ENCODE assay signal across 9 cellular contexts in the genomic region with DNA sequence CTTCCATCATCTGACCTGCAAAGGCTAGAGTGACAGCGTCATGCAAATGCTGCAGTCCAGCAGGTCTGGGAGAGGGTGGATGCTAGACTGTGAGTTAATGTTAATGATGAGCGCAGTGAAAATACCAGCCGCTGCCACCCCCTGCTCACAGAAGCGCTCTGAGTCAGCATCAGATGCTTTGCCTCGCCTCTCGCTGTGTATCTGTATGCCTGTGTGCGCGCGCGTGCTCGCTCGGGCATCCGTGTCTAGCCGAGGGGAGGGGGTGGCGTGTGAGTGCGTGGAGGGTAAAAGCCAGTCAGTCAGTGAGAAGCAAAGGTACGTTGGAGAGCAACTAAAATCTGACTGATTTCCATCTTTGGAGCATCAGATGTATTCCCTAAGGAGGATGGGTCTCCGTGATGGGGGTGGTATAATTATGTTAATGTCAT.
A peak's percentile ranks its signal among the peaks of the same experiment; 100 is the strongest.
DNase-seq lines count a peak whose midpoint lies in the region; ATAC-seq and TF ChIP-seq lines count a peak whose summit lies in the region.
"Had no signal": no experiment of that assay in that cellular context is flagged by ENCODE, and none has a peak within 500 bp of the region (broad histone marks: within the 10 kb centered on the region; RNA-seq: fewer than 3 reads in every experiment).

No MANE protein-coding gene starts in this region.

- H3K4me1 ChIP-seq in hepatocyte (ENCODE audit: insufficient read depth): peaks cover 9% of the 10 kb centered on the region

- H3K27me3 ChIP-seq in hepatocyte: no peaks in the 10 kb centered on the region

- H3K9me3 Mint-ChIP-seq in activated naive CD8-positive, alpha-beta T cell treated with anti-CD3 and anti-CD28 coated beads for 36 hours: peaks cover 2% of the 10 kb centered on the region

- H3K9me3 ChIP-seq in hepatocyte (ENCODE audit: low read depth): no peaks in the 10 kb centered on the region

- 6% methylated on average over 18 of the region's 18 CpGs for WGBS in hepatocyte (ENCODE audit: low lambda C conversion rate, missing lambda C conversion rate)

- no peaks in the 10 kb centered on the region for H3K36me3 Mint-ChIP-seq in activated naive CD8-positive, alpha-beta T cell treated with anti-CD3 and anti-CD28 coated beads for 36 hours

- H3K4me2 ChIP-seq in hepatocyte: peak overlapping the region; percentile 71

- H3K4me3 Mint-ChIP-seq in activated naive CD8-positive, alpha-beta T cell treated with anti-CD3 and anti-CD28 coated beads for 36 hours: no peak overlapping the region
- H3K4me3 Mint-ChIP-seq: B cell had no signal

- no peaks in the 10 kb centered on the region for H4K20me1 ChIP-seq in hepatocyte (ENCODE audit: insufficient read depth, poor library complexity, severe bottlenecking)

- no peaks in the 10 kb centered on the region for H3K36me3 ChIP-seq in hepatocyte (replicated peaks; ENCODE audit: insufficient read depth, low read depth)

- no peaks in the 10 kb centered on the region for H3K4me1 Mint-ChIP-seq in activated naive CD8-positive, alpha-beta T cell treated with anti-CD3 and anti-CD28 coated beads for 36 hours
- H3K4me1 Mint-ChIP-seq: B cell had no signal

- H3K9me2 ChIP-seq in hepatocyte (replicated peaks; ENCODE audit: insufficient read depth): no peaks in the 10 kb centered on the region

- H3K27ac Mint-ChIP-seq in activated naive CD8-positive, alpha-beta T cell treated with anti-CD3 and anti-CD28 coated beads for 36 hours: no peak overlapping the region
- H3K27ac Mint-ChIP-seq: B cell had no signal

- in situ Hi-C loops in astrocyte of the cerebellum (cut with HindIII; ENCODE audit: low sequenced_read_pairs): no loop called here

- TF ChIP-seq CTCF in astrocyte of the cerebellum (IDR thresholded peaks at IDR 0.05; ENCODE audit: low read depth, low read length, missing control alignments): no peak
- TF ChIP-seq CTCF in hepatocyte (IDR thresholded peaks at IDR 0.05; ENCODE audit: poor library complexity): no peak
- no peak for TF ChIP-seq CTCF in retinal pigment epithelial cell (conservative IDR thresholded peaks at IDR 0.05; ENCODE audit: low read depth, low read length)

- DNase-seq in NCI-H2029 (lab: John Stamatoyannopoulos, UW): peak; percentile 64
- no peak for DNase-seq in NCI-H2029 treated with DMSO at 0.1 percent for 48 hours (lab: John Stamatoyannopoulos, UW)
- no peak for DNase-seq in astrocyte of the cerebellum (ENCODE audit: low read depth)
- DNase-seq in hepatocyte (ENCODE audit: low spot score): peak; percentile 87
- DNase-seq in retinal pigment epithelial cell (ENCODE audit: low read depth): peak; percentile 92
- no peak for DNase-seq in activated CD4-positive, alpha-beta T cell treated with anti-CD3 and anti-CD28 coated beads for 48 hours
- no peak for DNase-seq in activated naive CD8-positive, alpha-beta T cell treated with anti-CD3 and anti-CD28 coated beads for 36 hours

- no peaks in the 10 kb centered on the region for H3K79me2 ChIP-seq in hepatocyte

- no peak for ATAC-seq in HG03469 (IDR thresholded peaks at IDR 0.05; ENCODE audit: unreplicated experiment)

- H3K27ac ChIP-seq in hepatocyte: peak overlapping the region; percentile 51

- H2AFZ ChIP-seq in hepatocyte: peak overlapping the region; percentile 12

- H3K27me3 Mint-ChIP-seq in activated naive CD8-positive, alpha-beta T cell treated with anti-CD3 and anti-CD28 coated beads for 36 hours: no peaks in the 10 kb centered on the region
- H3K27me3 Mint-ChIP-seq: B cell had no signal

- H3K4me3 ChIP-seq in astrocyte of the cerebellum (ENCODE audit: low read depth, low read length) (peak overlapping the region; percentile 22), hepatocyte (no peak overlapping the region), retinal pigment epithelial cell (ENCODE audit: low read length) (peak overlapping the region; percentile 58)

Comparison
In these comparisons a context has a peak if more than half of its experiments do, and no peak if none do; other contexts are left out.
1. DNase-seq: peak in NCI-H2029 (single experiment), hepatocyte (single experiment) and retinal pigment epithelial cell (single experiment); none in NCI-H2029 treated with DMSO at 0.1 percent for 48 hours (single experiment), astrocyte of the cerebellum (single experiment), activated CD4-positive, alpha-beta T cell treated with anti-CD3 and anti-CD28 coated beads for 48 hours (single experiment) and activated naive CD8-positive, alpha-beta T cell treated with anti-CD3 and anti-CD28 coated beads for 36 hours (single experiment).